31 cellular contexts compared by ENCODE assay signal in the genomic region with DNA sequence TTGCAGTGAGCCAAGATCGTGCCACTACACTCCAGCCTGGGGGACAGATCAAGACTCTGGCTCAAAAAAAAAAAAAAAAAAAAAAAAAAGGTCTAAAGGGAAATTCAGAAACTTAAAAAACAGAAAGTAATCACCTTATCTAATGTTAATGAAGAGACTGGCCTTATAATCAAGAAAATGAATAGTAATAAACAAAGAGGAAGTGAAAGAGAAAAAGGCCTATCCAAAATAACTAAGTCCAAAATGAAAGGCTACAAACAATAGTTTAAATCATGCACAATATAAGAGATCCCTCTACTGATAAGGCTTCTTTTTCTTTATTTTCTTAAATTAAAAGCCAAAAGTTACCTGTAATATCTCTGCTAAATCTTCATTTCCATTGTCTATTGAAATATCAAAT. TPM values are rescaled to one million over a fixed set of nuclear protein-coding genes. Genes with fewer than 3 reads are reported as not detected.
A peak's percentile ranks its signal among the peaks of the same experiment; 100 is the strongest.
DNase-seq lines count a peak whose midpoint lies in the region; ATAC-seq, FAIRE-seq and TF ChIP-seq lines count a peak whose summit lies in the region.
"Had no signal": no experiment of that assay in that cellular context is flagged by ENCODE, and none has a peak within 500 bp of the region (broad histone marks: within the 10 kb centered on the region; RNA-seq: fewer than 3 reads in every experiment).

No MANE protein-coding gene starts in this region.

- H3K27me3 ChIP-seq in GM12878 (replicated peaks in 1 of 2; ENCODE audit: control insufficient read depth in 2 of 2, insufficient read depth in 2 of 2, low read length in 1 of 2) = no peaks in the 10 kb centered on the region
- H3K27me3 ChIP-seq: ascending aorta, testis had no signal

- in situ Hi-C loops in GM12878 (cut with MboI) = no loop called here

- TF ChIP-seq RAD21 in GM12878 (IDR thresholded peaks at IDR 0.05; ENCODE audit: insufficient read depth, low read depth, low read length) = no peak

- POLR2A ChIA-PET in GM12878 (lab: Charles Lee) = interaction anchor here (0.7 kb wide), 1 partner anchor 1138 kb away, joined by 9 read pairs; no protein-coding TSS in a partner anchor

- intact Hi-C loops in GM12878 (cut with micrococcal nuclease; ENCODE audit: unreplicated experiment) = no loop called here

- peaks cover 1% of the 10 kb centered on the region; the same call in 2 of the 3 replicates for H3K9me3 ChIP-seq in GM12878 (replicated peaks; ENCODE audit: control insufficient read depth, insufficient read depth, low read length)
- H3K9me3 ChIP-seq: ascending aorta, testis had no signal

- SMC1A ChIA-PET in GM12878 (lab: Charles Lee; ENCODE audit: uncharacterized antibody, unreplicated experiment) = no interaction called here

- H3K9ac ChIP-seq in GM12878 (ENCODE audit: control insufficient read depth, insufficient read depth, low read length) = no peak overlapping the region
- H3K9ac ChIP-seq: GM23248, KMS-11 had no signal

- ATAC-seq in GM18868 (IDR thresholded peaks at IDR 0.05; ENCODE audit: unreplicated experiment) (peak; percentile 73), HG02938 (IDR thresholded peaks at IDR 0.05; ENCODE audit: unreplicated experiment) (peak; percentile 54), GM12878 (peak; percentile 82)
- ATAC-seq: activated T-cell treated with anti-CD3 and anti-CD28 coated beads, Interleukin-2, amount 50 U/mL, for 72 hours had no signal

- DNase-seq in GM12891 (ENCODE audit: insufficient read length, low spot score) = no peak
- no peak for DNase-seq in GM12878 (ENCODE audit: low read depth, low spot score)
- DNase-seq in NK-92 treated with Interleukin-12 subunit alpha and Interleukin-12 subunit beta, amount 100 ng/mL, for 24 hours (lab: John Stamatoyannopoulos, UW) = no peak
- no peak for DNase-seq in C1 segment of cervical spinal cord (lab: John Stamatoyannopoulos, UW)
- DNase-seq in amygdala (lab: John Stamatoyannopoulos, UW) = no peak
- DNase-seq: activated naive CD4-positive, alpha-beta T cell treated with anti-CD3 and anti-CD28 coated beads, Interleukin-2, amount 50 U/mL, for 16 hours; activated T-cell treated with anti-CD3 and anti-CD28 coated beads, Interleukin-2, amount 50 U/mL, for 72 hours; CD8-positive, alpha-beta memory T cell; central memory CD4-positive, alpha-beta T cell; DMS153; GDM1; GM23248; head of caudate nucleus; mesenchymal stem cell; NCI-H1048; NCI-H187; NCI-H69; occipital lobe; PC-9; SHP77; stimulated activated CD4-positive, alpha-beta T cell treated with anti-CD3 and anti-CD28 coated beads, Interleukin-1b, Interleukin-23, amount 100 ng/mL, for 48 hours; testis had no signal

- RAD21 ChIA-PET in GM12878 (lab: Charles Lee; ENCODE audit: unreplicated experiment) = interaction anchor here (0.6 kb wide), 1 partner anchor 710 kb away, joined by 3 read pairs; no protein-coding TSS in a partner anchor

- no peak overlapping the region for H2AFZ ChIP-seq in GM12878 (ENCODE audit: control insufficient read depth, low read depth, low read length)
- H2AFZ ChIP-seq: GM23248, PC-9 had no signal

- H4K20me1 ChIP-seq in GM12878 (ENCODE audit: control insufficient read depth, insufficient read depth) = no peaks in the 10 kb centered on the region

- no TSS peak for BruUV-seq in GM12878 (replicated peaks; lab: Mats Ljungman, UMichigan)

- FAIRE-seq in GM12891 (lab: Jason Lieb, UNC) (no peak), GM12878 (lab: Jason Lieb, UNC) (no peak)
- FAIRE-seq: endothelial cell of umbilical vein, TTC549 had no signal

- peaks cover 0 to 15% of the 10 kb centered on the region in 2 experiments; a peak in 3 of 4 replicates for H3K36me3 ChIP-seq in GM12878 (ENCODE audit: control insufficient read depth in 2 of 2, insufficient read depth in 2 of 2, low read length in 1 of 2)

- no peak overlapping the region for H3K4me3 ChIP-seq in GM12878
- H3K4me3 ChIP-seq: ascending aorta, GM23248, PC-9, skin epidermis, testis had no signal

- 100% methylated on average over 1 of the region's 1 CpG for WGBS in GM12878 (ENCODE audit: insufficient coverage, insufficient replicate concordance, low lambda C conversion rate, missing lambda C conversion rate)

- H3K27ac ChIP-seq in GM12878 (ENCODE audit: control insufficient read depth, insufficient read depth) = no peak overlapping the region
- H3K27ac ChIP-seq: ascending aorta, GM23248, KMS-11, PC-9, skin epidermis, testis had no signal

- no peak for TF ChIP-seq CTCF in GM12878 (IDR thresholded peaks at IDR 0.05 in 2 of 3, conservative IDR thresholded peaks at IDR 0.05 in 1 of 3; ENCODE audit: control insufficient read depth in 2 of 3, extremely low read depth in 1 of 3, insufficient read depth in 1 of 3, low read depth in 3 of 3, low read length in 3 of 3)

- TF ChIP-seq POLR2A in GM12891 (IDR thresholded peaks at IDR 0.05; ENCODE audit: low read depth, low read length) (no peak), GM12878 (IDR thresholded peaks at IDR 0.05; ENCODE audit: low read depth, low read length) (no peak)

- H3K4me2 ChIP-seq in GM12878 (ENCODE audit: control insufficient read depth, insufficient read depth) = peak overlapping the region; percentile 7; the same call in 1 of the 2 replicates
- H3K4me2 ChIP-seq: KMS-11, PC-9 had no signal

- no peaks in the 10 kb centered on the region for H3K79me2 ChIP-seq in GM12878 (ENCODE audit: control insufficient read depth, insufficient read depth, low read length)

- TF ChIP-seq EP300 in GM12878 (IDR thresholded peaks at IDR 0.05; ENCODE audit: borderline replicate concordance in 1 of 2, control insufficient read depth in 1 of 2, low read depth in 2 of 2, low read length in 2 of 2) = no peak

- peaks cover 4% of the 10 kb centered on the region for H3K4me1 ChIP-seq in GM12878 (ENCODE audit: control insufficient read depth, insufficient read depth, low read length)
- H3K4me1 ChIP-seq: ascending aorta, testis had no signal

- CTCF ChIA-PET in GM12878 (lab: Yijun Ruan, JAX) = interaction anchor here (1.7 kb wide), 1 partner anchor 13 kb away, joined by 4 read pairs; no protein-coding TSS in a partner anchor

TF ChIP-seq in GM12891, 5 proteins besides CTCF, POLR2A, EP300 and RAD21:
- TF ChIP-seq POLR2AphosphoS5 (IDR thresholded peaks at IDR 0.05; ENCODE audit: low read depth, low read length) (no peak), PAX5 (IDR thresholded peaks at IDR 0.05; ENCODE audit: insufficient read depth, low read length, severe bottlenecking) (no peak), SPI1 (IDR thresholded peaks at IDR 0.05; ENCODE audit: low read depth, low read length) (peak; percentile 75)

TF ChIP-seq in GM12878, 131 proteins besides CTCF, POLR2A, EP300 and RAD21 (continues in another document):
- TF ChIP-seq MEF2B (IDR thresholded peaks at IDR 0.05; ENCODE audit: partially characterized antibody, poor library complexity, severe bottlenecking) = no peak
- TF ChIP-seq YY1 (IDR thresholded peaks at IDR 0.05; ENCODE audit: low read depth, low read length) = no peak
- TF ChIP-seq BACH1 (IDR thresholded peaks at IDR 0.05; ENCODE audit: borderline replicate concordance) = no peak
- no peak for TF ChIP-seq STAT1 (conservative IDR thresholded peaks at IDR 0.05)
- TF ChIP-seq SUPT20H (IDR thresholded peaks at IDR 0.05; ENCODE audit: borderline replicate concordance, control insufficient read depth, low read depth, low read length) = no peak

RNA-seq across cellular contexts. Expression of gene HDC, which starts 37.1 kb away (rescaled TPM):
- polyA plus RNA-seq in GM12891 (2012; ENCODE audit: low read depth, missing spikeins) = 0.12 TPM
- not detected in 2 replicates for total RNA-seq in GM12878 (2013; cell fraction: nucleolus; rRNA removed)
- total RNA-seq in GM12878 (2014; rRNA removed) (not detected in 2 replicates), GM12878 (2014; rRNA removed; fragmentation: Illumina TruSeq; extraction: Trizol) (not detected in 2 replicates), GM12878 (2021) (not detected in 2 replicates)
- not detected for polyA plus RNA-seq in GM12878 (2011; ENCODE audit: low read depth)
- polyA plus RNA-seq in GM12878 (2011; rRNA removed) (not detected in 2 replicates), GM12878 (2014; fragmentation: Illumina TruSeq; extraction: Trizol) (not detected in 2 replicates), GM12878 (2014; fragmentation: Nextera tagmentation; extraction: Ambion mirVana) (not detected), GM12878 (2014; rRNA removed) (not detected in 2 replicates), GM12878 (2016; fragmentation: Nextera tagmentation; extraction: Ambion mirVana) (not detected)
- polyA plus RNA-seq in GM12878 (2011; cell fraction: cytosol; rRNA removed) = not detected in 2 replicates
- not detected in 2 replicates for polyA plus RNA-seq in GM12878 (2011; cell fraction: nucleus; rRNA removed)
- polyA plus RNA-seq in GM12878 (2012) = not detected in 2 replicates
- polyA minus RNA-seq in GM12878 (2011; rRNA and poly(A)+ RNA removed) = not detected in 2 replicates
- polyA minus RNA-seq in GM12878 (2011; cell fraction: cytosol; rRNA and poly(A)+ RNA removed) = not detected in 2 replicates
- polyA minus RNA-seq in GM12878 (2011; cell fraction: nucleus; rRNA and poly(A)+ RNA removed) = not detected in 2 replicates
- total RNA-seq: ascending aorta, dermis microvascular lymphatic vessel endothelial cell, endothelial cell of umbilical vein, GM23248, HT1080, occipital lobe, PC-9 had no signal
- polyA plus RNA-seq: CD8-positive, alpha-beta memory T cell; endothelial cell of umbilical vein; GM23248 had no signal

RNA-seq across cellular contexts. Expression of gene GABPB1, which starts 52.4 kb away (rescaled TPM):
- 15.4 TPM for polyA plus RNA-seq in GM12891 (2012; ENCODE audit: low read depth, missing spikeins)
- total RNA-seq in GM12878 (2013; cell fraction: nucleolus; rRNA removed) = 64.7 and 67.7 TPM in 2 replicates
- 44.2 and 49.8 TPM in 2 replicates for total RNA-seq in GM12878 (2014; rRNA removed)
- 40.2 and 42.3 TPM in 2 replicates for total RNA-seq in GM12878 (2014; rRNA removed; fragmentation: Illumina TruSeq; extraction: Trizol)
- 32.4 and 35.9 TPM in 2 replicates for total RNA-seq in GM12878 (2021)
- polyA plus RNA-seq in GM12878 (2011; ENCODE audit: low read depth) = 14.6 TPM
- 48.2 and 56.6 TPM in 2 replicates for polyA plus RNA-seq in GM12878 (2011; rRNA removed)
- polyA plus RNA-seq in GM12878 (2011; cell fraction: cytosol; rRNA removed) = 38.6 and 42.3 TPM in 2 replicates
- 32.4 and 37.6 TPM in 2 replicates for polyA plus RNA-seq in GM12878 (2011; cell fraction: nucleus; rRNA removed)
- 16.2 and 19.1 TPM in 2 replicates for polyA plus RNA-seq in GM12878 (2012)
- polyA plus RNA-seq in GM12878 (2014; fragmentation: Illumina TruSeq; extraction: Trizol) = 37.3 and 45.5 TPM in 2 replicates
- polyA plus RNA-seq in GM12878 (2014; fragmentation: Nextera tagmentation; extraction: Ambion mirVana) = 10 to 100 TPM; 13.9 to 18.2 TPM
- polyA plus RNA-seq in GM12878 (2014; rRNA removed) = 37.9 and 38.9 TPM in 2 replicates
- 10 to 100 TPM; 40.8 to 41.6 TPM for polyA plus RNA-seq in GM12878 (2016; fragmentation: Nextera tagmentation; extraction: Ambion mirVana)
- polyA minus RNA-seq in GM12878 (2011; rRNA and poly(A)+ RNA removed) = 43.0 and 70.3 TPM in 2 replicates
- 17.0 and 22.8 TPM in 2 replicates for polyA minus RNA-seq in GM12878 (2011; cell fraction: cytosol; rRNA and poly(A)+ RNA removed)
- 17.2 and 20.6 TPM in 2 replicates for polyA minus RNA-seq in GM12878 (2011; cell fraction: nucleus; rRNA and poly(A)+ RNA removed)
